In the genomic region with DNA sequence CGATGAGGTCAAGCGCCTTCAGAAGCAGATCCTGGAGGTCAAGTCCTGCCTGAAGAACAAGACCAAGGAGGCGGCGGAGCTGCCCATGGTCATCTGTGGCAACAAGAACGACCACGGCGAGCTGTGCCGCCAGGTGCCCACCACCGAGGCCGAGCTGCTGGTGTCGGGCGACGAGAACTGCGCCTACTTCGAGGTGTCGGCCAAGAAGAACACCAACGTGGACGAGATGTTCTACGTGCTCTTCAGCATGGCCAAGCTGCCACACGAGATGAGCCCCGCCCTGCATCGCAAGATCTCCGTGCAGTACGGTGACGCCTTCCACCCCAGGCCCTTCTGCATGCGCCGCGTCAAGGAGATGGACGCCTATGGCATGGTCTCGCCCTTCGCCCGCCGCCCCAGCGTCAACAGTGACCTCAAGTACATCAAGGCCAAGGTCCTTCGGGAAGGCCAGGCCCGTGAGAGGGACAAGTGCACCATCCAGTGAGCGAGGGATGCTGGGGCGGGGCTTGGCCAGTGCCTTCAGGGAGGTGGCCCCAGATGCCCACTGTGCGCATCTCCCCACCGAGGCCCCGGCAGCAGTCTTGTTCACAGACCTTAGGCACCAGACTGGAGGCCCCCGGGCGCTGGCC, we compare ENCODE assay signal across 2 cellular contexts.
A peak's percentile ranks its signal among the peaks of the same experiment; 100 is the strongest.
TF ChIP-seq lines count a peak whose summit lies in the region.

No MANE protein-coding gene starts in this region.

TF ChIP-seq in HepG2, 621 proteins besides CTCF, POLR2A, EP300 and RAD21:
- no peak for TF ChIP-seq POLR2AphosphoS5 (IDR thresholded peaks at IDR 0.05; ENCODE audit: low read depth, low read length)
- 0 out of 2 replicates have a peak, but pooled peaks have one; percentile 14 for TF ChIP-seq GABPA (IDR thresholded peaks at IDR 0.05; ENCODE audit: low read depth, low read length)
- no peak for TF ChIP-seq GABPA (CRISPR knock-in tag; IDR thresholded peaks at IDR 0.05; ENCODE audit: low read depth)

TF ChIP-seq in IMR-90, 13 proteins besides CTCF, POLR2A, EP300 and RAD21:
- TF ChIP-seq RFX5 (IDR thresholded peaks at IDR 0.05; ENCODE audit: low read depth, low read length) (no peak), RCOR1 (IDR thresholded peaks at IDR 0.05; ENCODE audit: insufficient replicate concordance, low read length) (no peak), MAZ (IDR thresholded peaks at IDR 0.05; ENCODE audit: borderline replicate concordance, low read depth, low read length) (no peak), MXI1 (IDR thresholded peaks at IDR 0.05; ENCODE audit: borderline replicate concordance, low read depth, low read length) (no peak), CHD1 (IDR thresholded peaks at IDR 0.05; ENCODE audit: low read depth, low read length) (no peak)
- TF ChIP-seq, protein P1, sequence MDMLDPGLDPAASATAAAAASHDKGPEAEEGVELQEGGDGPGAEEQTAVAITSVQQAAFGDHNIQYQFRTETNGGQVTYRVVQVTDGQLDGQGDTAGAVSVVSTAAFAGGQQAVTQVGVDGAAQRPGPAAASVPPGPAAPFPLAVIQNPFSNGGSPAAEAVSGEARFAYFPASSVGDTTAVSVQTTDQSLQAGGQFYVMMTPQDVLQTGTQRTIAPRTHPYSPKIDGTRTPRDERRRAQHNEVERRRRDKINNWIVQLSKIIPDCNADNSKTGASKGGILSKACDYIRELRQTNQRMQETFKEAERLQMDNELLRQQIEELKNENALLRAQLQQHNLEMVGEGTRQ (IDR thresholded peaks at IDR 0.05; ENCODE audit: low read depth, low read length) = no peak
